ENCODE assay signal across 9 cellular contexts in the genomic region with DNA sequence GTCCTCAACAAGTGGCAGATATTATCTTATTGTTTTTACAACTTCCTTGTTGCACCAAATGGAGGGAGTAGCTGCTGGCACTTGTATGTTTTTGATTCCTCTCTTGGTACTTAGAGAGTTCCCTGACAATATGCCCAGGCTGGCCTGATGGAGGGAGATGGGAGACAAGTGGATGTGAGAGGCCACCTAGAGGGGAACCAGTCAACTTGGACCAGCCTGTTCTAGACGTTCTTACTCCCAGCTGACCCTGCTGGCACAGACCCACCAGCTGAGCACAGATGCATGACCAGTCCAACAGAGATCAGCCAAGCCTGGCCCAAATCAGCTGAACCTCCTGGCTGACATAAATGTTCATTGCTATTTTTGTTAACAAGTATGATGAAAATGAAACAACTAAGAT.
A peak's percentile ranks its signal among the peaks of the same experiment; 100 is the strongest.
DNase-seq lines count a peak whose midpoint lies in the region; ATAC-seq and TF ChIP-seq lines count a peak whose summit lies in the region.
"Had no signal": no experiment of that assay in that cellular context is flagged by ENCODE, and none has a peak within 500 bp of the region (broad histone marks: within the 10 kb centered on the region; RNA-seq: fewer than 3 reads in every experiment).

No MANE protein-coding gene starts in this region.

- TF ChIP-seq CTCF in RWPE2 (IDR thresholded peaks at IDR 0.05; ENCODE audit: poor library complexity, severe bottlenecking) (peak; percentile 39), tibial nerve (IDR thresholded peaks at IDR 0.05) (no peak), CD14-positive monocyte (IDR thresholded peaks at IDR 0.05) (no peak), prostate gland (IDR thresholded peaks at IDR 0.05) (no peak)

- no peaks in the 10 kb centered on the region for H3K9me3 ChIP-seq in RWPE2 (ENCODE audit: severe bottlenecking)
- H3K9me3 ChIP-seq in tibial nerve, result no peaks in the 10 kb centered on the region
- H3K9me3 ChIP-seq in prostate gland, result no peaks in the 10 kb centered on the region

- no peaks in the 10 kb centered on the region for H3K36me3 Mint-ChIP-seq in CD14-positive monocyte
- H3K36me3 Mint-ChIP-seq: CD4-positive, alpha-beta memory T cell had no signal

- no peak for TF ChIP-seq EP300 in tibial nerve (IDR thresholded peaks at IDR 0.05)

- no peak overlapping the region for H3K27ac Mint-ChIP-seq in CD14-positive monocyte
- H3K27ac Mint-ChIP-seq: CD4-positive, alpha-beta memory T cell had no signal

- no peaks in the 10 kb centered on the region for H3K4me1 Mint-ChIP-seq in CD14-positive monocyte
- H3K4me1 Mint-ChIP-seq: CD4-positive, alpha-beta memory T cell had no signal

- H3K4me3 ChIP-seq in RWPE2 (ENCODE audit: severe bottlenecking) (no peak overlapping the region), tibial nerve (no peak overlapping the region), prostate gland (no peak overlapping the region)

- no peak overlapping the region for H3K4me3 Mint-ChIP-seq in CD14-positive monocyte
- H3K4me3 Mint-ChIP-seq: CD4-positive, alpha-beta memory T cell had no signal

- H3K27ac ChIP-seq in RWPE2 (ENCODE audit: poor library complexity, severe bottlenecking), result no peak overlapping the region
- H3K27ac ChIP-seq in tibial nerve, result no peak overlapping the region
- no peak overlapping the region for H3K27ac ChIP-seq in prostate gland

- no peaks in the 10 kb centered on the region for H3K36me3 ChIP-seq in RWPE2 (ENCODE audit: low read depth)
- H3K36me3 ChIP-seq in tibial nerve, result no peaks in the 10 kb centered on the region
- no peaks in the 10 kb centered on the region for H3K36me3 ChIP-seq in prostate gland

- intact Hi-C loops in Right ventricle myocardium superior (cut with DNase I), result no loop called here
- intact Hi-C loops in CD14-positive monocyte (cut with micrococcal nuclease), result no loop called here
- intact Hi-C loops in prostate gland (cut with DNase I), result no loop called here

- DNase-seq in NCI-H82 (lab: John Stamatoyannopoulos, UW), result peak; percentile 2
- DNase-seq in NCI-H82 treated with DMSO at 0.1 percent for 48 hours (lab: John Stamatoyannopoulos, UW; ENCODE audit: unreplicated experiment), result no peak
- no peak for DNase-seq in RWPE2 (ENCODE audit: low spot score)
- peak; percentile 89 for DNase-seq in Right ventricle myocardium superior
- DNase-seq in tibial nerve (ENCODE audit: low spot score in 2 of 2), result peak; percentile 15
- DNase-seq in CD14-positive monocyte (ENCODE audit: low spot score), result no peak
- DNase-seq in prostate gland (ENCODE audit: low spot score), result no peak
- DNase-seq: CD4-positive, alpha-beta memory T cell had no signal

- H3K4me1 ChIP-seq in RWPE2 (ENCODE audit: insufficient read depth, poor library complexity, severe bottlenecking) (no peaks in the 10 kb centered on the region), tibial nerve (no peaks in the 10 kb centered on the region), prostate gland (replicated peaks) (no peaks in the 10 kb centered on the region)

- WGBS in tibial nerve, 2 donors, result 0 to 5% methylated on average over 1 of the region's 1 CpG
- WGBS in prostate gland, result 0% methylated on average over 1 of the region's 1 CpG

- TF ChIP-seq POLR2A in tibial nerve (IDR thresholded peaks at IDR 0.05), result no peak
- TF ChIP-seq POLR2A in prostate gland (IDR thresholded peaks at IDR 0.05), result no peak

- peaks cover 0 to 9% (median 5%) of the 10 kb centered on the region in 7 donors for H3K9me3 Mint-ChIP-seq in CD14-positive monocyte

- peak; percentile 83 for ATAC-seq in RWPE2 (ENCODE audit: low read depth)
- ATAC-seq in Right ventricle myocardium superior (ENCODE audit: poor library complexity), result peak; percentile 98
- no peak for ATAC-seq in HG02840 (IDR thresholded peaks at IDR 0.05; ENCODE audit: low FRiP score, unreplicated experiment)

- no peaks in the 10 kb centered on the region for H3K27me3 ChIP-seq in RWPE2 (ENCODE audit: insufficient read depth, poor library complexity, severe bottlenecking)
- H3K27me3 ChIP-seq in tibial nerve, result no peaks in the 10 kb centered on the region
- no peaks in the 10 kb centered on the region for H3K27me3 ChIP-seq in prostate gland (replicated peaks; ENCODE audit: insufficient read depth)

- peaks cover 0 to 7% (median 6%) of the 10 kb centered on the region in 3 donors for H3K27me3 Mint-ChIP-seq in CD14-positive monocyte (ENCODE audit: low read depth in 3 of 3)

Comparison
In these comparisons a context has a peak if more than half of its experiments do, and no peak if none do; other contexts are left out.
1. DNase-seq: peak in NCI-H82 (single experiment), Right ventricle myocardium superior (single experiment) and tibial nerve (2 of 2); none in NCI-H82 treated with DMSO at 0.1 percent for 48 hours (single experiment), RWPE2 (single experiment), CD14-positive monocyte (single experiment) and prostate gland (single experiment).